ENCODE assay signal across 8 cellular contexts in genomic region chr1:32962248-32962896, GRCh38. TPM values are rescaled to one million over a fixed set of nuclear protein-coding genes. Genes with fewer than 3 reads are reported as not detected.
A peak's percentile ranks its signal among the peaks of the same experiment; 100 is the strongest.
DNase-seq lines count a peak whose midpoint lies in the region; ATAC-seq, FAIRE-seq and TF ChIP-seq lines count a peak whose summit lies in the region.

No MANE protein-coding gene starts in this region.

- H3K36me3 ChIP-seq in RWPE2 (ENCODE audit: low read depth) (no peaks in the 10 kb centered on the region), gastrocnemius medialis (no peaks in the 10 kb centered on the region)

- 25% methylated on average over 6 of the region's 6 CpGs for WGBS in A549 (ENCODE audit: missing lambda C conversion rate)

- CTCF ChIA-PET in A549 (lab: Yijun Ruan, JAX), result interaction anchor here (0.5 to 0.9 kb wide), 4 partner anchors 22 to 83 kb away, joined by 3 to 4 read pairs (median 3); no protein-coding TSS in a partner anchor

- H3K27ac ChIP-seq in A549, result peak overlapping the region in 1 of 2 experiments; percentile 98; a peak in 2 of 6 replicates
- peak overlapping the region; percentile 50 for H3K27ac ChIP-seq in RWPE2 (ENCODE audit: poor library complexity, severe bottlenecking)
- H3K27ac ChIP-seq in gastrocnemius medialis, result peak overlapping the region in 1 of 4 donors; percentile 36

- peak overlapping the region; percentile 85 for H3K4me2 ChIP-seq in A549

- TF ChIP-seq POLR2A in A549 (IDR thresholded peaks at IDR 0.05; ENCODE audit: low read length), result no peak
- no peak for TF ChIP-seq POLR2A in gastrocnemius medialis (IDR thresholded peaks at IDR 0.05)
- no peak for TF ChIP-seq POLR2A in GM18505 (IDR thresholded peaks at IDR 0.05; ENCODE audit: borderline replicate concordance, extremely low read depth, insufficient read depth, insufficient read length)

- no peak for TF ChIP-seq CTCF in A549 (IDR thresholded peaks at IDR 0.05)
- no peak for TF ChIP-seq CTCF in RWPE2 (IDR thresholded peaks at IDR 0.05; ENCODE audit: poor library complexity, severe bottlenecking)
- no peak for TF ChIP-seq CTCF in gastrocnemius medialis (IDR thresholded peaks at IDR 0.05 in 4 of 5, conservative IDR thresholded peaks at IDR 0.05 in 1 of 5)

- peaks cover 16% of the 10 kb centered on the region; the same call in 2 of the 3 replicates for H3K4me1 ChIP-seq in A549
- peaks cover 8% of the 10 kb centered on the region for H3K4me1 ChIP-seq in RWPE2 (ENCODE audit: insufficient read depth, poor library complexity, severe bottlenecking)
- H3K4me1 ChIP-seq in gastrocnemius medialis, result peaks cover 22 to 29% of the 10 kb centered on the region in 2 donors

- H3K4me3 ChIP-seq in A549 (peak overlapping the region; percentile 91), RWPE2 (ENCODE audit: severe bottlenecking) (peak overlapping the region; percentile 72), gastrocnemius medialis (peak overlapping the region; percentile 66 to 85 (median 72))

- TF ChIP-seq EP300 in A549 (IDR thresholded peaks at IDR 0.05), result no peak

- H3K27me3 ChIP-seq in RWPE2 (ENCODE audit: insufficient read depth, poor library complexity, severe bottlenecking) (no peaks in the 10 kb centered on the region), gastrocnemius medialis (peaks cover 0 to 3% (median 0%) of the 10 kb centered on the region in 3 donors)

- FAIRE-seq in A549 (lab: Jason Lieb, UNC), result no peak

- DNase-seq in A549 (ENCODE audit: low read depth in 1 of 2, low spot score in 1 of 2) (no peak), GM19238 (ENCODE audit: insufficient read length, low spot score) (peak; percentile 47), RWPE2 (ENCODE audit: low spot score) (no peak), fibroblast of peridontal ligament (ENCODE audit: extremely low read depth) (peak; percentile 45), gastrocnemius medialis (no peak), GOT3 (lab: John Stamatoyannopoulos, UW) (no peak)
- DNase-seq in activated CD8-positive, alpha-beta memory T cell treated with anti-CD3 and anti-CD28 coated beads, Interleukin-2, amount 50 U/mL, for 4 hours, result no peak

- TF ChIP-seq RAD21 in A549 (conservative IDR thresholded peaks at IDR 0.05 in 1 of 2, IDR thresholded peaks at IDR 0.05 in 1 of 2), result no peak

- intact Hi-C loops in gastrocnemius medialis (cut with DNase I; ENCODE audit: low total_unique reads), result loop anchor here (5.0 kb wide), 2 partner anchors 45 to 75 kb away; partner anchors contain the start of gene AK2

- ATAC-seq in A549 (no peak), RWPE2 (ENCODE audit: low read depth) (no peak), gastrocnemius medialis (no peak), GM18505 (IDR thresholded peaks at IDR 0.05; ENCODE audit: unreplicated experiment) (no peak)

- POLR2A ChIA-PET in A549 (lab: Yijun Ruan, JAX), result interaction anchor here (0.6 kb wide), 1 partner anchor 30 kb away, joined by 3 read pairs; no protein-coding TSS in a partner anchor

- H3K9me3 ChIP-seq in A549 (no peaks in the 10 kb centered on the region), RWPE2 (ENCODE audit: severe bottlenecking) (no peaks in the 10 kb centered on the region), gastrocnemius medialis (peaks cover 0 to 2% (median 0%) of the 10 kb centered on the region in 3 donors)

- in situ Hi-C loops in gastrocnemius medialis (cut with MboI; ENCODE audit: low sequenced_read_pairs in 4 of 4), result no loop called here

TF ChIP-seq in A549, 52 proteins besides CTCF, POLR2A, EP300 and RAD21:
- TF ChIP-seq CEBPB (IDR thresholded peaks at IDR 0.05), result no peak
- TF ChIP-seq CBX2 (IDR thresholded peaks at IDR 0.05; ENCODE audit: borderline replicate concordance, low read depth), result no peak
- no peak for TF ChIP-seq PHF8 (IDR thresholded peaks at IDR 0.05; ENCODE audit: borderline replicate concordance, low read depth)
- TF ChIP-seq HMGXB4 (CRISPR knock-in tag; IDR thresholded peaks at IDR 0.05; ENCODE audit: borderline replicate concordance), result no peak
- TF ChIP-seq FOSB (CRISPR knock-in tag; IDR thresholded peaks at IDR 0.05), result no peak
- TF ChIP-seq KDM1A (IDR thresholded peaks at IDR 0.05; ENCODE audit: low read depth), result no peak
- no peak for TF ChIP-seq CBX8 (IDR thresholded peaks at IDR 0.05)
- no peak for TF ChIP-seq NFE2L2 (conservative IDR thresholded peaks at IDR 0.05; ENCODE audit: low read length)
- TF ChIP-seq REST (IDR thresholded peaks at IDR 0.05), result no peak
- no peak for TF ChIP-seq ESRRA (IDR thresholded peaks at IDR 0.05; ENCODE audit: borderline replicate concordance, low read length)
- TF ChIP-seq ZC3H11A (IDR thresholded peaks at IDR 0.05), result no peak
- TF ChIP-seq RARB (CRISPR knock-in tag; IDR thresholded peaks at IDR 0.05), result no peak
- no peak for TF ChIP-seq MYC (IDR thresholded peaks at IDR 0.05; ENCODE audit: borderline replicate concordance, low read length)
- no peak for TF ChIP-seq MAZ (IDR thresholded peaks at IDR 0.05; ENCODE audit: borderline replicate concordance, low read depth, low read length)
- TF ChIP-seq BHLHE40 (IDR thresholded peaks at IDR 0.05; ENCODE audit: low read depth, low read length), result no peak
- no peak for TF ChIP-seq JUN (IDR thresholded peaks at IDR 0.05)
- no peak for TF ChIP-seq HOXB13 (CRISPR knock-in tag; IDR thresholded peaks at IDR 0.05; ENCODE audit: low read depth)
- no peak for TF ChIP-seq MAFK (IDR thresholded peaks at IDR 0.05; ENCODE audit: partially characterized antibody)
- TF ChIP-seq NR3C1 (IDR thresholded peaks at IDR 0.05), result no peak
- TF ChIP-seq HOXB5 (CRISPR knock-in tag; IDR thresholded peaks at IDR 0.05), result no peak

RNA-seq across cellular contexts. Expression of gene RNF19B, which starts 2.2 kb away (rescaled TPM):
- 21.7 and 22.6 TPM in 2 replicates for polyA plus RNA-seq in A549 (2011; rRNA removed)
- 14.8 and 16.8 TPM in 2 replicates for polyA plus RNA-seq in A549 (2012; cell fraction: cytosol; rRNA removed)
- 9.5 and 10.9 TPM in 2 replicates for polyA plus RNA-seq in A549 (2012; cell fraction: nucleus; rRNA removed)
- polyA plus RNA-seq in A549 (2017; fragmentation: RNase III; extraction: RNeasy Plus Mini Kit Qiagen cat#74134 plus additional on column Dnase treatment), result 9.8 to 10.0 TPM (median 9.9 TPM) in 3 replicates
- polyA minus RNA-seq in A549 (2011; rRNA and poly(A)+ RNA removed), result 25.3 and 32.3 TPM in 2 replicates
- 10 to 100 TPM; 22.7 to 34.4 (median 28.6) TPM for total RNA-seq in gastrocnemius medialis

Comparison
In these comparisons a context has a peak if more than half of its experiments do, and no peak if none do; other contexts are left out.
1. DNase-seq: peak in GM19238 (single experiment) and fibroblast of peridontal ligament (single experiment); none in A549 (0 of 2), RWPE2 (single experiment), gastrocnemius medialis (0 of 2), GOT3 (single experiment) and activated CD8-positive, alpha-beta memory T cell treated with anti-CD3 and anti-CD28 coated beads, Interleukin-2, amount 50 U/mL, for 4 hours (single experiment).
2. Peak in every context shown above with its lines, with median percentiles within 50 percentile points of each other: H3K4me3 ChIP-seq.